13 cellular contexts compared by ENCODE assay signal in the genomic region with DNA sequence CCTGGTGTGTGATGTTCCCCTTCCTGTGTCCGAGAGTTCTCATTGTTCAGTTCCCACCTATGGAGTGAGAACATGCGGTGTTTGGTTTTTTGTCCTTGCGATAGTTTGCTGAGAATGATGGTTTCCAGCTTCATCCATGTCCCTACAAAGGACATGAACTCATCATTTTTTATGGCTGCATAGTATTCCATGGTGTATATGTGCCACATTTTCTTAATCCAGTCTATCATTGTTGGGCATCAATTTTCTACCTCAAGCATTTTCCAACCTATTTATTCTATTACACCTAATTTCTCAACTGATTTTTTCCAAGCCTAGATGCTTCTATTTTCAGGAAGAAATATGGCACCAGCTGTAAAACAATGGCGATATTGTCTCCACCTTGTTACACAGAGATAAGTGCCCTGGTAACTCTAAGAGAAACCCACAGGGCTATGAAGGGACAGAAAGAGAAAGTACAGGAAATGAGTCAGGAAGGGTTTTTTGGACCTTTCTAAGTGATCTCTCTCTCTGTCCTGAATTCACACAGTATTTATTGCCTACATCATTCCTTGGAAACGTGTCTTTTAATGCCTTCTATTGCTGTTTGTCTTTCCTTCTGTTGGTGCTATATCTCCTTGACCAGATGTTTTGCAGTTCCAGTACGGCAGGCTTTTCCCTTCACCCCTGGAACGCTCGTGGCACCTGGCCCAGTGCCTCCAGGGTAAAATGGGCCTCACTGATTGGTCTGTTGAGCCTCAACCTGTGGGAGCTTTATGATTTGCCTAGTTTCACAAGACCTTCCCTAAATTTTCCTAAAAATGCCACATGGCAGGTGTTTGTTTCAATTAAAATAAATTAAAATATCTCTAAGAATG. TPM values are rescaled to one million over a fixed set of nuclear protein-coding genes. Genes with fewer than 3 reads are reported as not detected.
A peak's percentile ranks its signal among the peaks of the same experiment; 100 is the strongest.
DNase-seq lines count a peak whose midpoint lies in the region; ATAC-seq and TF ChIP-seq lines count a peak whose summit lies in the region.
"Had no signal": no experiment of that assay in that cellular context is flagged by ENCODE, and none has a peak within 500 bp of the region (broad histone marks: within the 10 kb centered on the region; RNA-seq: fewer than 3 reads in every experiment).

No MANE protein-coding gene starts in this region.

- intact Hi-C loops in PC-9 (cut with micrococcal nuclease; ENCODE audit: unreplicated experiment) = loop anchor here (5.0 kb wide), 1 partner anchor 84 kb away; no protein-coding TSS in a partner anchor

- no peaks in the 10 kb centered on the region; the same call in 1 of the 2 replicates for H3F3A ChIP-seq in PC-9 (ENCODE audit: insufficient read depth, low read depth)

- TF ChIP-seq CTCF in PC-9 (conservative IDR thresholded peaks at IDR 0.05) = no peak

- H3K9me3 ChIP-seq in PC-9 (ENCODE audit: insufficient read depth, low read depth) = no peaks in the 10 kb centered on the region
- H3K9me3 ChIP-seq: heart right ventricle had no signal

- H3K36me3 ChIP-seq in PC-9 (ENCODE audit: low read depth) = no peaks in the 10 kb centered on the region
- H3K36me3 ChIP-seq: cardiac muscle cell had no signal

- no peaks in the 10 kb centered on the region for H4K20me1 ChIP-seq in PC-9 (ENCODE audit: insufficient read depth)

- H3K9me3 Mint-ChIP-seq in stimulated activated naive B cell treated with anti-CD40 and anti-IgM and Interleukin-4, amounts not matched to agents 10 μg/mL and 1 μg/mL and 100 μg/mL, for 72 hours = peaks cover 0 to 2% of the 10 kb centered on the region in 2 donors

- peak overlapping the region; percentile 10; the same call in 1 of the 2 replicates for H3K27ac ChIP-seq in PC-9
- H3K27ac ChIP-seq: 22Rv1, cardiac muscle cell, heart right ventricle had no signal

- peak overlapping the region; percentile 11 for H3K27ac Mint-ChIP-seq in stimulated activated naive B cell treated with anti-CD40 and anti-IgM and Interleukin-4, amounts not matched to agents 10 μg/mL and 1 μg/mL and 100 μg/mL, for 72 hours

- BruUV-seq in PC-9 (replicated peaks; lab: Mats Ljungman, UMichigan) = no TSS peak

- H3K27me3 Mint-ChIP-seq in stimulated activated naive B cell treated with anti-CD40 and anti-IgM and Interleukin-4, amounts not matched to agents 10 μg/mL and 1 μg/mL and 100 μg/mL, for 72 hours = no peaks in the 10 kb centered on the region

- H3K79me2 ChIP-seq in PC-9 (ENCODE audit: low read depth) = no peaks in the 10 kb centered on the region

- ATAC-seq in esophagus mucosa = peak; percentile 19
- peak; percentile 68 to 80 for ATAC-seq in stimulated activated naive B cell treated with anti-CD40 and anti-IgM and Interleukin-4, amounts not matched to agents 10 μg/mL and 1 μg/mL and 100 μg/mL, for 72 hours (replicated peaks)
- ATAC-seq in HG02870 (IDR thresholded peaks at IDR 0.05; ENCODE audit: unreplicated experiment) = no peak
- ATAC-seq in HG03045 (IDR thresholded peaks at IDR 0.05; ENCODE audit: unreplicated experiment) = no peak
- ATAC-seq: heart right ventricle, SK-N-SH treated with all-trans-retinoic acid at 6 μM for 48 hours had no signal

- peak; percentile 43 for DNase-seq in NCI-H2029 treated with DMSO at 0.1 percent for 48 hours (lab: John Stamatoyannopoulos, UW)
- no peak for DNase-seq in NCI-H2029 (lab: John Stamatoyannopoulos, UW)
- peak in 1 of 2 experiments; percentile 37 for DNase-seq in PC-9
- no peak for DNase-seq in stimulated activated naive B cell treated with anti-CD40 and anti-IgM and Interleukin-4, amounts not matched to agents 10 μg/mL and 1 μg/mL and 100 μg/mL, for 72 hours
- DNase-seq in NCI-H446 treated with DMSO at 0.1 percent for 48 hours (lab: John Stamatoyannopoulos, UW) = no peak
- DNase-seq: activated T-cell treated with anti-CD3 and anti-CD28 coated beads, Interleukin-2, amount 50 U/mL, for 1 hour; heart right ventricle had no signal

- H2AFZ ChIP-seq in PC-9 = no peak overlapping the region

- no peak overlapping the region for H3K4me3 Mint-ChIP-seq in stimulated activated naive B cell treated with anti-CD40 and anti-IgM and Interleukin-4, amounts not matched to agents 10 μg/mL and 1 μg/mL and 100 μg/mL, for 72 hours

- CTCF ChIA-PET in PC-9 (lab: Charles Lee) = no interaction called here

- POLR2A ChIA-PET in PC-9 (lab: Charles Lee; ENCODE audit: unreplicated experiment) = no interaction called here

- H3K4me3 ChIP-seq in PC-9 = no peak overlapping the region
- H3K4me3 ChIP-seq: cardiac muscle cell, heart right ventricle had no signal

- H3K36me3 Mint-ChIP-seq in stimulated activated naive B cell treated with anti-CD40 and anti-IgM and Interleukin-4, amounts not matched to agents 10 μg/mL and 1 μg/mL and 100 μg/mL, for 72 hours = no peaks in the 10 kb centered on the region

- H3K4me1 ChIP-seq in PC-9 (replicated peaks; ENCODE audit: insufficient read depth) = peaks cover 29% of the 10 kb centered on the region

- H3K27me3 ChIP-seq in PC-9 (ENCODE audit: insufficient read depth, low read depth) = no peaks in the 10 kb centered on the region
- H3K27me3 ChIP-seq: cardiac muscle cell, heart right ventricle had no signal

- no peak overlapping the region for H3K4me2 ChIP-seq in PC-9

- H3K9me2 ChIP-seq in PC-9 (ENCODE audit: insufficient read depth) = no peaks in the 10 kb centered on the region

- H3K4me1 Mint-ChIP-seq in stimulated activated naive B cell treated with anti-CD40 and anti-IgM and Interleukin-4, amounts not matched to agents 10 μg/mL and 1 μg/mL and 100 μg/mL, for 72 hours = peaks cover 22 to 27% of the 10 kb centered on the region in 2 donors

RNA-seq across cellular contexts. Expression of a gene that starts 14.6 kb away (rescaled TPM):
- total RNA-seq in PC-9 (2021) (88.5 and 97.9 TPM in 2 replicates), esophagus mucosa (49.0 TPM)

Comparison
In these comparisons a context has a peak if more than half of its experiments do, and no peak if none do; other contexts are left out.
1. ATAC-seq: peak in esophagus mucosa (single experiment) and stimulated activated naive B cell treated with anti-CD40 and anti-IgM and Interleukin-4, amounts not matched to agents 10 μg/mL and 1 μg/mL and 100 μg/mL, for 72 hours (2 of 2); none in HG02870 (single experiment) and HG03045 (single experiment).